In the genomic region with DNA sequence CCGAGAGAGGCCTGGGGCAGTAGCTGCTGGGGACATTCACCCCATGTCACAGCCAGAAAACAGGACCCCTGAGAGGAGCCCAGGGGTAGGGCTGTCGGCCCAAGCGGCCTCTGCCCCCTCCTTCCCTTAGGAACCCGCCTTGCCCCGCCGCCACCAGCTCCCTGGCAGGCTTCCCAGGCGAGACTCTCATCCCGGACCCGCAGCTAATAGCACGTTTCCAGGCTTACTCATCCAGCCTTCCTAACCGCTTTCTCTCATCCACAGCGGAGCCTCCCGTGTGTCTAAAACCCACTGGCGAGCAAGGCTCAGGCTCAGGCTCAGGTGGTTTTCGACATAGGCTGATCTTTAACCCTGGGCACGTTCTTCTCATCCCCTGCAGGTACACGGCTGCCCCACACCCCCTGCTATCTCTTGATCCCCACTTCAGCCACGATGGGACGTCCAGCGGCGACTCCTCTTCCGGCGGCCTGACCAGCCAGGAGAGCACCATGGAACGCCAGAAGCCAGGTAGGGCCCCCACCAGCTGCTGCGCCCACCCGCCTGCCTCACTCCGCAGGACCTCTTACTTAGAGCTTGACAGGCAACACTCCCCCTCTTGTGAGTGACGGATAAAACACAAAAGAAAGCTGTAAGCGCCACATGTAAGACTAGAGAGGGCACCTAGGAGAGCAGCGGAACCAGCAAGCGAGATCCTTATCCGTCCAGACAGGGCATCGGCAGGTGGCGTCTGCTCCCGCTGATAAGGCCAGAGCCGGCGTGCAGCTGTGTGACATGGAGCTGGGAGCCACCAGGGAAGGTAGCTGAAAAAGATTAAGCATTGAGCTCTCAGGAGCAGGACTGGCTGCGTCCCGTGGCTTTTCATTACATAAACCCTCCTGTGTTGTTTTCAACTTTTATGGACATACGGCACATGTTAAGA, we compare ENCODE assay signal across 19 cellular contexts.
DNase-seq lines count a peak whose midpoint lies in the region; ATAC-seq and TF ChIP-seq lines count a peak whose summit lies in the region.
"Had no signal": no experiment of that assay in that cellular context is flagged by ENCODE, and none has a peak within 500 bp of the region (broad histone marks: within the 10 kb centered on the region; RNA-seq: fewer than 3 reads in every experiment).

No MANE protein-coding gene starts in this region.

- no TSS peak for BruUV-seq in PC-3 (replicated peaks; lab: Mats Ljungman, UMichigan)

- no peaks in the 10 kb centered on the region for H3K27me3 Mint-ChIP-seq in central memory CD8-positive, alpha-beta T cell
- H3K27me3 Mint-ChIP-seq: CD4-positive, alpha-beta memory T cell had no signal

- H2BK12ac ChIP-seq in neuronal stem cell (ENCODE audit: low read length), result no peak overlapping the region

- H3K9me3 ChIP-seq in PC-3 (ENCODE audit: low read length) (no peaks in the 10 kb centered on the region), neuronal stem cell (replicated peaks in 1 of 2; ENCODE audit: control insufficient read depth in 2 of 2, insufficient read depth in 1 of 2, low read depth in 1 of 2, low read length in 2 of 2) (peaks cover 0 to 1% of the 10 kb centered on the region in 2 donors), colonic mucosa (no peaks in the 10 kb centered on the region)

- H3K9me3 Mint-ChIP-seq in central memory CD8-positive, alpha-beta T cell, result no peaks in the 10 kb centered on the region
- H3K9me3 Mint-ChIP-seq: CD4-positive, alpha-beta memory T cell; HFFc6 had no signal

- peak; percentile 17 for DNase-seq in NCI-H1694 treated with DMSO at 0.1 percent for 48 hours (lab: John Stamatoyannopoulos, UW)
- no peak for DNase-seq in NCI-H1694 (lab: John Stamatoyannopoulos, UW)
- DNase-seq in PC-3, result peak; percentile 63
- DNase-seq in central memory CD8-positive, alpha-beta T cell (ENCODE audit: low spot score in 2 of 2), result no peak
- no peak for DNase-seq in neuronal stem cell (ENCODE audit: low spot score)
- DNase-seq in NCI-H526 treated with DMSO at 0.1 percent for 48 hours (lab: John Stamatoyannopoulos, UW), result no peak
- no peak for DNase-seq in NOMO-1 (lab: John Stamatoyannopoulos, UW; ENCODE audit: unreplicated experiment in 2 of 2)
- DNase-seq in colonic mucosa, result no peak
- DNase-seq: 8988T; activated naive CD4-positive, alpha-beta T cell treated with anti-CD3 and anti-CD28 coated beads, Interleukin-2, amount 50 U/mL, for 16 hours; CD4-positive, alpha-beta memory T cell; HFFc6; Kasumi-1; left cardiac atrium; NCI-H1930; NCI-H748 treated with DMSO at 0.1 percent for 48 hours; RPMI8226 had no signal

- no peaks in the 10 kb centered on the region for H3K79me2 ChIP-seq in PC-3 (ENCODE audit: low read length)

- H3K4me2 ChIP-seq in PC-3 (ENCODE audit: low read length) (no peak overlapping the region), neuronal stem cell (ENCODE audit: insufficient read depth, low read length, poor library complexity, severe bottlenecking) (no peak overlapping the region)

- H3K36me3 ChIP-seq in PC-3 (ENCODE audit: low read depth, low read length), result peaks cover 7% of the 10 kb centered on the region
- H3K36me3 ChIP-seq in neuronal stem cell (replicated peaks in 1 of 2; ENCODE audit: control insufficient read depth in 2 of 2, insufficient read depth in 2 of 2, low read length in 2 of 2), result peaks cover 17 to 65% of the 10 kb centered on the region in 2 donors
- peaks cover 4% of the 10 kb centered on the region for H3K36me3 ChIP-seq in colonic mucosa

- H3K23ac ChIP-seq in neuronal stem cell (ENCODE audit: low read depth, low read length, poor library complexity), result peak overlapping the region; percentile 81

- intact Hi-C loops in PC-3 (cut with micrococcal nuclease) (no loop called here), colonic mucosa (cut with DNase I) (no loop called here)

- H3K9me2 ChIP-seq in PC-3 (replicated peaks; ENCODE audit: low read length), result no peaks in the 10 kb centered on the region

- no peaks in the 10 kb centered on the region for H3F3A ChIP-seq in PC-3 (ENCODE audit: low read length, unreplicated experiment)

- no peak overlapping the region for H4K91ac ChIP-seq in neuronal stem cell (ENCODE audit: low read depth, low read length, poor library complexity)

- TF ChIP-seq CTCF in PC-3 (conservative IDR thresholded peaks at IDR 0.05; ENCODE audit: low read depth, low read length), result no peak
- TF ChIP-seq CTCF in colonic mucosa (IDR thresholded peaks at IDR 0.05), result no peak

- WGBS in neuronal stem cell (ENCODE audit: extremely low coverage in 2 of 2, insufficient read length in 2 of 2, insufficient replicate concordance in 1 of 2), 2 donors, result no CpG with 5 or more reads among the region's 40 CpGs

- H2AK5ac ChIP-seq in neuronal stem cell (ENCODE audit: low read depth, low read length), result no peak overlapping the region

- POLR2A ChIA-PET in PC-3 (lab: Charles Lee; ENCODE audit: unreplicated experiment), result no interaction called here

- peaks cover 9% of the 10 kb centered on the region; the same call in 1 of the 2 replicates for H3K4me1 ChIP-seq in PC-3 (ENCODE audit: insufficient read depth, low read length)
- H3K4me1 ChIP-seq in neuronal stem cell (ENCODE audit: control insufficient read depth in 2 of 2, insufficient read depth in 1 of 2, low read depth in 1 of 2, low read length in 2 of 2), result no peaks in the 10 kb centered on the region
- no peaks in the 10 kb centered on the region for H3K4me1 ChIP-seq in colonic mucosa

- no peak overlapping the region for H3K4me3 ChIP-seq in PC-3 (ENCODE audit: low read length)
- no peak overlapping the region for H3K4me3 ChIP-seq in neuronal stem cell (ENCODE audit: low read length in 2 of 2)
- no peak overlapping the region for H3K4me3 ChIP-seq in colonic mucosa
- H3K4me3 ChIP-seq: GM12878 had no signal

- H3K27me3 ChIP-seq in PC-3 (ENCODE audit: low read length), result no peaks in the 10 kb centered on the region
- no peaks in the 10 kb centered on the region for H3K27me3 ChIP-seq in neuronal stem cell (ENCODE audit: control insufficient read depth in 3 of 3, insufficient read depth in 3 of 3, low read depth in 1 of 3, low read length in 3 of 3)
- H3K27me3 ChIP-seq in colonic mucosa, result no peaks in the 10 kb centered on the region

- H3K9ac ChIP-seq in PC-3 (ENCODE audit: low read length), result no peak overlapping the region
- peak overlapping the region; percentile 17 for H3K9ac ChIP-seq in neuronal stem cell (ENCODE audit: low read depth, low read length, poor library complexity)
- no peak overlapping the region for H3K9ac ChIP-seq in colonic mucosa (ENCODE audit: low read depth in 2 of 2, low read length in 2 of 2)

- H3K27ac Mint-ChIP-seq in central memory CD8-positive, alpha-beta T cell (ENCODE audit: low read depth), result peak overlapping the region; percentile 78
- H3K27ac Mint-ChIP-seq: CD4-positive, alpha-beta memory T cell had no signal

- H2BK5ac ChIP-seq in neuronal stem cell (ENCODE audit: low read length), result no peak overlapping the region

- H2BK15ac ChIP-seq in neuronal stem cell (ENCODE audit: low read length), result no peak overlapping the region

- H4K20me1 ChIP-seq in PC-3 (ENCODE audit: low read length), result no peaks in the 10 kb centered on the region

- H3K27ac ChIP-seq in PC-3 (ENCODE audit: low read length) (no peak overlapping the region), neuronal stem cell (replicated peaks; ENCODE audit: low read length) (no peak overlapping the region), colonic mucosa (no peak overlapping the region)
- H3K27ac ChIP-seq: HL-60 had no signal

- H3K18ac ChIP-seq in neuronal stem cell (ENCODE audit: low read length), result no peak overlapping the region

- H3K14ac ChIP-seq in neuronal stem cell (ENCODE audit: low read length), result no peak overlapping the region

- peak; percentile 86 for ATAC-seq in PC-3
- no peak for ATAC-seq in central memory CD8-positive, alpha-beta T cell (replicated peaks; ENCODE audit: extremely low read depth, poor library complexity, severe bottlenecking)
- ATAC-seq: GM12878 had no signal

- H3K4me3 Mint-ChIP-seq in central memory CD8-positive, alpha-beta T cell, result no peak overlapping the region
- H3K4me3 Mint-ChIP-seq: CD4-positive, alpha-beta memory T cell; HFFc6 had no signal

- no peak overlapping the region for H3K4ac ChIP-seq in neuronal stem cell (ENCODE audit: low read length)

- H3K4me1 Mint-ChIP-seq in central memory CD8-positive, alpha-beta T cell, result no peaks in the 10 kb centered on the region
- H3K4me1 Mint-ChIP-seq: CD4-positive, alpha-beta memory T cell had no signal

- H2AFZ ChIP-seq in PC-3 (ENCODE audit: low read length) (no peak overlapping the region), neuronal stem cell (ENCODE audit: low read length) (no peak overlapping the region)

- H3K36me3 Mint-ChIP-seq in central memory CD8-positive, alpha-beta T cell (ENCODE audit: insufficient read depth), result peaks cover 10% of the 10 kb centered on the region

- no peak overlapping the region for H2BK120ac ChIP-seq in neuronal stem cell (ENCODE audit: low read depth, low read length)

- H4K8ac ChIP-seq in neuronal stem cell (ENCODE audit: low read depth, low read length), result no peak overlapping the region

- CTCF ChIA-PET in PC-3 (lab: Charles Lee), result no interaction called here

- H3K79me1 ChIP-seq in neuronal stem cell (ENCODE audit: low read depth, low read length), result no peaks in the 10 kb centered on the region

Comparison
In these comparisons a context has a peak if more than half of its experiments do, and no peak if none do; other contexts are left out.
1. DNase-seq: peak in NCI-H1694 treated with DMSO at 0.1 percent for 48 hours (single experiment) and PC-3 (single experiment); none in NCI-H1694 (single experiment), central memory CD8-positive, alpha-beta T cell (0 of 2), neuronal stem cell (single experiment), NCI-H526 treated with DMSO at 0.1 percent for 48 hours (single experiment), NOMO-1 (0 of 2) and colonic mucosa (single experiment).